31 cellular contexts compared by ENCODE assay signal in the genomic region with DNA sequence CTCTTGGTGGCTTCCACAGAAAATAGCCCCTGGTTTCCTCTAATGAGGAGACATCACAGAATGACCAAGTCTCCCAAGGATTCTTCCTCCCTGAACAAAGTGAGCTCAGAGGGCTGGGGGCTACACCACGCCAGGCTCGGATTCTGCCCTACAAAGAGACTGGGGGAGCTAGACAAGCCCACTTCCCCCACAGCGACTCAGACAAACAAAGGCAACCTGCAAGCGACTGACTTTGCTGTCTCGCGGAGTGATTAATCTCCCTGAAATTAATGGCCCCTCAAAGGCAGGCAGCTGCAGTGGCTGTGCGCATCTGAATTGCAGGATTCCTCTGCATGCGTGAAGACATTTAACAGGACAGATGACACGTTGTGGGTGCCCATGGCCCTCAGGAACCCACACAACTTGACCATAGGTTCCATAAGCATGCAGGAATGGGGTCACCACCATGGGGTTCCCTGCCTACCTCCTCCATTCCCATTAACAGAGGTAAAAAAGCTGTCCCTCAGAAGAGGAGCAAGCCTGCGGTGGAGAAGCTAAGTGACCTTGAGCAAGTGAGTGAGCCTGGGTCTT. TPM values are rescaled to one million over a fixed set of nuclear protein-coding genes. Genes with fewer than 3 reads are reported as not detected.
"Had no signal": no experiment of that assay in that cellular context is flagged by ENCODE, and none has a peak within 500 bp of the region (broad histone marks: within the 10 kb centered on the region; RNA-seq: fewer than 3 reads in every experiment).

No MANE protein-coding gene starts in this region.

- DNase-seq: activated CD4-positive, alpha-beta T cell treated with anti-CD3 and anti-CD28 coated beads for 4 hours; activated CD4-positive, alpha-beta T cell treated with anti-CD3 and anti-CD28 coated beads, Interleukin-2, amount 50 U/mL, for 4 hours; activated CD8-positive, alpha-beta memory T cell treated with anti-CD3 and anti-CD28 coated beads for 24 hours; activated effector memory CD4-positive, alpha-beta T cell treated with Interleukin-2 at 50 U/mL for 16 hours; activated naive CD4-positive, alpha-beta T cell treated with anti-CD3 and anti-CD28 coated beads for 36 hours; activated naive CD8-positive, alpha-beta T cell treated with anti-CD3 and anti-CD28 coated beads, Interleukin-2, amount 10 ng/mL, durations not matched to agents 7 days and 5 days; brain microvascular endothelial cell; caudate nucleus; foreskin keratinocyte; heart left ventricle; hypothalamus; immature natural killer cell; kidney; left colon; midbrain; naive thymus-derived CD4-positive, alpha-beta T cell; stimulated activated CD4-positive, alpha-beta T cell treated with anti-CD3 and anti-CD28 coated beads, Interleukin-12 subunit alpha, Interleukin-12 subunit beta, amount 100 ng/mL, for 4 hours; stimulated activated CD4-positive, alpha-beta T cell treated with anti-CD3 and anti-CD28 coated beads, Interleukin-4, amount 100 ng/mL, for 24 hours; stimulated activated naive CD8-positive, alpha-beta T cell treated with anti-CD3 and anti-CD28 coated beads, Interleukin-15, amount 100 ng/mL, for 72 hours; substantia nigra; T-helper 9 cell; upper lobe of left lung had no signal

- H3K4me1 ChIP-seq: foreskin keratinocyte, heart left ventricle, upper lobe of left lung, vagina had no signal

- H3K27me3 ChIP-seq: brain microvascular endothelial cell, upper lobe of left lung, vagina had no signal

- ATAC-seq: esophagus mucosa; foreskin keratinocyte; heart left ventricle; left colon; naive thymus-derived CD4-positive, alpha-beta T cell; sciatic nerve; stimulated activated memory B cell treated with anti-CD40 and anti-IgM and Interleukin-4, amounts not matched to agents 10 μg/mL and 1 μg/mL and 100 μg/mL, for 72 hours; stimulated activated naive CD8-positive, alpha-beta T cell treated with anti-CD3 and anti-CD28 coated beads, Interleukin-15, amount 100 ng/mL, for 72 hours had no signal

- H3K27ac ChIP-seq: brain microvascular endothelial cell, foreskin keratinocyte, heart left ventricle, skin epidermis, upper lobe of left lung, vagina, VCaP had no signal

- H3K9me3 ChIP-seq: heart left ventricle, upper lobe of left lung, vagina had no signal

- H3K4me3 ChIP-seq: heart left ventricle, skin epidermis, upper lobe of left lung, vagina had no signal

- H3K36me3 ChIP-seq: brain microvascular endothelial cell, heart left ventricle, upper lobe of left lung, vagina had no signal

RNA-seq across cellular contexts. Expression of gene CTXND1, which starts 18.4 kb away (rescaled TPM):
- total RNA-seq: activated naive CD4-positive, alpha-beta T cell treated with anti-CD3 and anti-CD28 coated beads for 36 hours; activated naive CD8-positive, alpha-beta T cell treated with anti-CD3 and anti-CD28 coated beads, Interleukin-2, amount 10 ng/mL, durations not matched to agents 7 days and 5 days; astrocyte; chondrocyte; foreskin keratinocyte; naive thymus-derived CD4-positive, alpha-beta T cell; osteoblast had no signal
